10 cellular contexts compared by ENCODE assay signal in the genomic region with DNA sequence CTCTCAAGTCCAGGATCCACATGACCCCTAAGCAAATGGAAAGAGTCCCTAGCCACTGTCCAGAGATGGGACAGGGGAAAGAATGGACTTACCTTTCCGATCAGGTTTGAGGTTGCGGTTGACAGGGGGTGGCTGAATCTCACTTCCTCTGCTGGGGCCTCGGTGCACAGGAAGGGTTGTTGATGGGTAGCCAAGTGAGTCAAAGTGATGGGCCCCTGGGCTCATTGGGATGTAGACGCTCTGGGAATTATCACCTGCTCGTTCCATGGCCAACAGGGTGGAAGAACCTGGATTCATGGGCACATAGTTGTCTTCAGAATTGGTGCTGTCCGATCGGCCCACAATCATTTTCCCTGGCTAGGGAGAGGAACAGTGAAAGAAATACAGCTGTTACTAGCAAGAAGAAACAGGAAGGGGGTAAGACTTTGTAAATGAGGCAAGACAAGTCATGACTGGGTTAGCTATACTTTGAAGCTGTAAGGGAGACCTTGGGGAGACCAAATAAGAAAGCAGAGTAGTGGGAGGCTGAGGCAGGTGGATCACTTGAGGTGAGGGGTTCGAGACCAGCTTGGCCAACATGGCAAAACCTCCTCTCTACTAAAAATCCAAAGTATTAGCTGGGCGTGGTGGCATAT. TPM values are rescaled to one million over a fixed set of nuclear protein-coding genes. Genes with fewer than 3 reads are reported as not detected.
A peak's percentile ranks its signal among the peaks of the same experiment; 100 is the strongest.
DNase-seq lines count a peak whose midpoint lies in the region; ATAC-seq and TF ChIP-seq lines count a peak whose summit lies in the region.
"Had no signal": no experiment of that assay in that cellular context is flagged by ENCODE, and none has a peak within 500 bp of the region (broad histone marks: within the 10 kb centered on the region; RNA-seq: fewer than 3 reads in every experiment).

No MANE protein-coding gene starts in this region.

- DNase-seq in CD14-positive monocyte (ENCODE audit: low spot score) (no peak), left lung (no peak), epidermal melanocyte (ENCODE audit: insufficient read length, low spot score) (no peak), upper lobe of right lung (no peak)
- no peak for DNase-seq in activated T-cell treated with anti-CD3 and anti-CD28 coated beads, Interleukin-2, amount 50 U/mL, for 4 hours
- DNase-seq: activated CD4-positive, alpha-beta T cell treated with anti-CD3 and anti-CD28 coated beads, Interleukin-2, amount 50 U/mL, for 1 hour; GM23248 had no signal

- H3K36me3 Mint-ChIP-seq in CD14-positive monocyte: peaks cover 83 to 87% of the 10 kb centered on the region in 2 donors
- peaks cover 18% of the 10 kb centered on the region for H3K36me3 Mint-ChIP-seq in activated T-cell treated with anti-CD3 and anti-CD28 coated beads, Interleukin-2, amount 50 U/mL, for 4 hours (ENCODE audit: insufficient read depth)

- H3K9me3 ChIP-seq in left lung: no peaks in the 10 kb centered on the region
- no peaks in the 10 kb centered on the region for H3K9me3 ChIP-seq in upper lobe of right lung

- H3K4me3 Mint-ChIP-seq in CD14-positive monocyte: no peak overlapping the region
- no peak overlapping the region for H3K4me3 Mint-ChIP-seq in activated T-cell treated with anti-CD3 and anti-CD28 coated beads, Interleukin-2, amount 50 U/mL, for 4 hours

- peaks cover 5 to 86% of the 10 kb centered on the region in 2 donors for H3K36me3 ChIP-seq in left lung
- peaks cover 87% of the 10 kb centered on the region for H3K36me3 ChIP-seq in upper lobe of right lung

- H3K27ac Mint-ChIP-seq in CD14-positive monocyte: peak overlapping the region in 5 of 7 donors; percentile 0 to 72 (median 31)

- no peaks in the 10 kb centered on the region for H3K27me3 ChIP-seq in left lung
- H3K27me3 ChIP-seq in upper lobe of right lung: no peaks in the 10 kb centered on the region

- H3K9me3 Mint-ChIP-seq in CD14-positive monocyte: no peaks in the 10 kb centered on the region
- H3K9me3 Mint-ChIP-seq in activated T-cell treated with anti-CD3 and anti-CD28 coated beads, Interleukin-2, amount 50 U/mL, for 4 hours: no peaks in the 10 kb centered on the region

- peaks cover 0 to 5% (median 3%) of the 10 kb centered on the region in 3 donors for H3K27me3 Mint-ChIP-seq in CD14-positive monocyte (ENCODE audit: low read depth in 3 of 3)
- H3K27me3 Mint-ChIP-seq in activated T-cell treated with anti-CD3 and anti-CD28 coated beads, Interleukin-2, amount 50 U/mL, for 4 hours (ENCODE audit: low read depth): no peaks in the 10 kb centered on the region

- TF ChIP-seq CTCF in CD14-positive monocyte (IDR thresholded peaks at IDR 0.05): no peak
- TF ChIP-seq CTCF in left lung (IDR thresholded peaks at IDR 0.05): no peak
- no peak for TF ChIP-seq CTCF in upper lobe of right lung (IDR thresholded peaks at IDR 0.05)

- H3K4me3 ChIP-seq in left lung: no peak overlapping the region
- H3K4me3 ChIP-seq in upper lobe of right lung: no peak overlapping the region
- H3K4me3 ChIP-seq: GM23248 had no signal

- no peak overlapping the region for H3K27ac ChIP-seq in left lung
- no peak overlapping the region for H3K27ac ChIP-seq in upper lobe of right lung
- H3K27ac ChIP-seq: GM23248 had no signal

- H3K4me1 Mint-ChIP-seq in CD14-positive monocyte: peaks cover 7% of the 10 kb centered on the region
- H3K4me1 Mint-ChIP-seq in activated T-cell treated with anti-CD3 and anti-CD28 coated beads, Interleukin-2, amount 50 U/mL, for 4 hours (ENCODE audit: low read depth): peaks cover 1% of the 10 kb centered on the region

- peak; percentile 84 for ATAC-seq in GM18907 (IDR thresholded peaks at IDR 0.05; ENCODE audit: unreplicated experiment)
- ATAC-seq in HG02571 (IDR thresholded peaks at IDR 0.05; ENCODE audit: unreplicated experiment): peak; percentile 69
- peak; percentile 73 for ATAC-seq in HG03457 (IDR thresholded peaks at IDR 0.05; ENCODE audit: unreplicated experiment)
- ATAC-seq in left lung: no peak
- no peak for ATAC-seq in activated T-cell treated with anti-CD3 and anti-CD28 coated beads, Interleukin-2, amount 50 U/mL, for 4 hours
- ATAC-seq in upper lobe of right lung: no peak

- intact Hi-C loops in CD14-positive monocyte (cut with micrococcal nuclease) (loop anchor here in 1 of 2 donors (10.0 kb wide), 1 partner anchor 211 kb away; no protein-coding TSS in a partner anchor), left lung (cut with DNase I) (loop anchor here in 1 of 2 donors (10.0 kb wide), 2 partner anchors 191 to 341 kb away; a partner anchor contains a TSS), upper lobe of right lung (cut with DNase I) (loop anchor here (10.0 kb wide), 2 partner anchors 191 to 341 kb away; a partner anchor contains a TSS)

- H3K4me1 ChIP-seq in left lung (peaks cover 0 to under 1% of the 10 kb centered on the region in 2 donors), upper lobe of right lung (no peaks in the 10 kb centered on the region)

RNA-seq across cellular contexts. Expression of a gene that starts 34.7 kb away (rescaled TPM):
- under 1 TPM; 0.42 to 0.63 TPM for polyA plus RNA-seq in CD14-positive monocyte
- total RNA-seq in left lung (1 to 10 TPM; 7.4 to 8.0 TPM), upper lobe of right lung (7.1 TPM)
- total RNA-seq in activated T-cell treated with anti-CD3 and anti-CD28 coated beads, Interleukin-2, amount 50 U/mL, for 4 hours: 1 to 10 TPM; 3.8 to 5.2 (median 4.9) TPM

RNA-seq across cellular contexts. Expression of a gene that starts 35.0 kb away (rescaled TPM):
- polyA plus RNA-seq in CD14-positive monocyte: 1 to 10 TPM; 3.2 to 5.2 TPM
- 10 to 100 TPM; 11.8 to 12.0 TPM for total RNA-seq in left lung
- total RNA-seq in activated T-cell treated with anti-CD3 and anti-CD28 coated beads, Interleukin-2, amount 50 U/mL, for 4 hours: 1 to 10 TPM; 3.2 to 5.4 (median 4.3) TPM
- total RNA-seq in upper lobe of right lung: 10.9 TPM

Comparison
In these comparisons a context has a peak if more than half of its experiments do, and no peak if none do; other contexts are left out.
1. ATAC-seq: peak in GM18907 (single experiment), HG02571 (single experiment) and HG03457 (single experiment); none in left lung (single experiment), activated T-cell treated with anti-CD3 and anti-CD28 coated beads, Interleukin-2, amount 50 U/mL, for 4 hours (0 of 2) and upper lobe of right lung (single experiment).